ENCODE assay signal across 13 cellular contexts in the genomic region with DNA sequence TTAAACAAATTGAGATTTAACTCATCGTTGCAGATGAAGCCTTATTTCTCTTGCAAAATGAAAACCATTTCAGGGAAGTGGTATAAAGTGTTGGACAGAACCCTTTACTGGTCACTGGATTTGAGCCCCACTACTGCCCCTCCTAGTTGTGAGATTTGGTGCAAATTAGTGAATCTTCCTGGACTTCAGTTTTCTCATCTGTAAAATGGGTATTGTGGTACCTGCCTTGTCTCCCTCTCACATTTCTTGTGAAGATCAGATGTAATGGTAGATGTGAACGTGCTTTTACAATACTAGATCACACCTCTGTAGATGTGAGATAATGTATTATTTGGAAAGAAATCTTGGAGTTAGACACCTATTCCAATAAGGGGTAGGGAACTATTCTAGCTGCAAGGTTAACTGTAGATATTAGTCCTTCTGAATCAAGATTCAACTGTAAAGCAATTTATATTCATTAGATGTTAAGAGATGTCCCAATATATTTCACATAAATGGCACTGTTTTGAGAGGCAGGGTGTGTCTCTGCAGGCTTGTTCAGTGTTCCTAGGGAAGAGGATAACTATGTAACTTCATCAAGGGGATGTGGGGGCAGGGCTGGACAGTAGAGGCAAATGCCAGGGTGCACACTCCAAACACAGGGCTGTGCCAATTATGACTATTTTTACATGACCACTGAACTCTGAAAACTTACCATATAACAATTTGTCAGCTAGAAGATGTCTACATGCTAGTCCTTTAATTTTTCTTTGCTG.
DNase-seq lines count a peak whose midpoint lies in the region; ATAC-seq, FAIRE-seq and TF ChIP-seq lines count a peak whose summit lies in the region.
"Had no signal": no experiment of that assay in that cellular context is flagged by ENCODE, and none has a peak within 500 bp of the region (broad histone marks: within the 10 kb centered on the region; RNA-seq: fewer than 3 reads in every experiment).

No MANE protein-coding gene starts in this region.

- CTCF ChIA-PET in SK-N-SH (lab: Yijun Ruan, JAX), result no interaction called here

- no peaks in the 10 kb centered on the region for H3K9me2 ChIP-seq in SK-N-SH

- DNase-seq in BE2C (no peak), SK-N-SH (no peak), foreskin fibroblast (no peak), sigmoid colon (no peak), pancreas (no peak), HAP-1 (ENCODE audit: low spot score in 2 of 2) (no peak)
- no peak for DNase-seq in activated CD4-positive, alpha-beta T cell treated with anti-CD3 and anti-CD28 coated beads, Interleukin-2, amount 50 U/mL, for 4 hours
- DNase-seq: C1 segment of cervical spinal cord, NCI-H1417 treated with DMSO at 0.1 percent for 48 hours had no signal

- ATAC-seq in GM19397 (IDR thresholded peaks at IDR 0.05; ENCODE audit: unreplicated experiment) (no peak), pancreas (no peak)

- no peak for TF ChIP-seq RAD21 in SK-N-SH (IDR thresholded peaks at IDR 0.05; ENCODE audit: low read length)

- peak overlapping the region; percentile 48; the same call in 1 of the 2 replicates for H3K9ac ChIP-seq in SK-N-SH

- 67% methylated on average over 2 of the region's 2 CpGs for WGBS in SK-N-SH (ENCODE audit: low lambda C conversion rate)
- 67 to 85% methylated on average over 2 of the region's 2 CpGs for WGBS in sigmoid colon, 2 donors
- WGBS in pancreas, 2 donors, result 64 to 74% methylated on average over 2 of the region's 2 CpGs

- FAIRE-seq in pancreas (lab: Jason Lieb, UNC), result no peak
- FAIRE-seq: GM12892, H54 had no signal

- peak overlapping the region; percentile 53 for H3K4me3 ChIP-seq in BE2C (ENCODE audit: low read depth, low read length)
- H3K4me3 ChIP-seq in SK-N-SH (ENCODE audit: low read depth in 2 of 2, low read length in 1 of 2), result peak overlapping the region; percentile 38 to 58
- H3K4me3 ChIP-seq in foreskin fibroblast (ENCODE audit: low read depth in 1 of 2, low read length in 2 of 2), result peak overlapping the region; percentile 26 to 46
- peak overlapping the region in 3 of 4 donors; percentile 26 to 40 (median 33) for H3K4me3 ChIP-seq in sigmoid colon
- no peak overlapping the region for H3K4me3 ChIP-seq in pancreas
- H3K4me3 ChIP-seq in HAP-1, result no peak overlapping the region
- H3K4me3 ChIP-seq: cardiac muscle cell had no signal

- H3K36me3 ChIP-seq in BE2C (no peaks in the 10 kb centered on the region), SK-N-SH (replicated peaks in 1 of 2; ENCODE audit: control insufficient read depth in 1 of 2, insufficient read depth in 2 of 2, low read length in 1 of 2) (no peaks in the 10 kb centered on the region), sigmoid colon (no peaks in the 10 kb centered on the region), pancreas (no peaks in the 10 kb centered on the region), HAP-1 (replicated peaks) (no peaks in the 10 kb centered on the region)
- H3K36me3 ChIP-seq: cardiac muscle cell had no signal

- intact Hi-C loops in sigmoid colon (cut with DNase I), result loop anchor here (2.0 to 10.0 kb wide), 3 partner anchors 64 to 112 kb away; partner anchors contain the start of gene PFN2
- intact Hi-C loops in pancreas (cut with DNase I), result no loop called here

- no peak for TF ChIP-seq CTCF in BE2C (IDR thresholded peaks at IDR 0.05; ENCODE audit: low read depth, low read length)
- TF ChIP-seq CTCF in SK-N-SH (IDR thresholded peaks at IDR 0.05), result no peak
- no peak for TF ChIP-seq CTCF in foreskin fibroblast (IDR thresholded peaks at IDR 0.05; ENCODE audit: low read depth, low read length)
- TF ChIP-seq CTCF in sigmoid colon (IDR thresholded peaks at IDR 0.05), result no peak
- no peak for TF ChIP-seq CTCF in pancreas (IDR thresholded peaks at IDR 0.05)

- H3K4me1 ChIP-seq in BE2C (peaks cover 24% of the 10 kb centered on the region), SK-N-SH (ENCODE audit: control insufficient read depth in 1 of 2, insufficient read depth in 2 of 2, low read depth in 1 of 2, low read length in 1 of 2) (peaks cover 24 to 32% of the 10 kb centered on the region in 2 experiments), sigmoid colon (peaks cover 0 to 33% (median 29%) of the 10 kb centered on the region in 4 donors), pancreas (no peaks in the 10 kb centered on the region), HAP-1 (no peaks in the 10 kb centered on the region)

- H3K9me3 ChIP-seq in BE2C (no peaks in the 10 kb centered on the region), SK-N-SH (no peaks in the 10 kb centered on the region), sigmoid colon (no peaks in the 10 kb centered on the region), pancreas (no peaks in the 10 kb centered on the region), HAP-1 (no peaks in the 10 kb centered on the region)

- no peak for TF ChIP-seq EP300 in SK-N-SH (IDR thresholded peaks at IDR 0.05; ENCODE audit: borderline replicate concordance in 1 of 2, low read depth in 1 of 2, low read length in 1 of 2)
- no peak for TF ChIP-seq EP300 in sigmoid colon (IDR thresholded peaks at IDR 0.05)

- peak overlapping the region; percentile 79 to 98; a peak in 3 of 4 replicates for H3K27ac ChIP-seq in SK-N-SH (ENCODE audit: low read depth in 2 of 2, low read length in 1 of 2)
- peak overlapping the region; percentile 18 to 77 (median 74) for H3K27ac ChIP-seq in sigmoid colon
- H3K27ac ChIP-seq in pancreas, result no peak overlapping the region
- H3K27ac ChIP-seq: cardiac muscle cell had no signal

- peaks cover 45% of the 10 kb centered on the region for H3F3A ChIP-seq in SK-N-SH (replicated peaks; ENCODE audit: insufficient read depth)

- in situ Hi-C loops in HAP-1 (cut with MboI; ENCODE audit: low sequenced_read_pairs), result no loop called here

- H2AFZ ChIP-seq in SK-N-SH (ENCODE audit: low read depth), result peak overlapping the region; percentile 76; the same call in 1 of the 2 replicates

- no peaks in the 10 kb centered on the region for H4K20me1 ChIP-seq in SK-N-SH (ENCODE audit: insufficient read depth)

- H3K27me3 ChIP-seq in BE2C, result no peaks in the 10 kb centered on the region
- H3K27me3 ChIP-seq in SK-N-SH (ENCODE audit: insufficient read depth), result no peaks in the 10 kb centered on the region
- H3K27me3 ChIP-seq in sigmoid colon, result no peaks in the 10 kb centered on the region
- H3K27me3 ChIP-seq in pancreas, result peaks cover 0 to 4% (median 0%) of the 10 kb centered on the region in 4 donors
- H3K27me3 ChIP-seq in HAP-1 (ENCODE audit: low read depth), result no peaks in the 10 kb centered on the region
- H3K27me3 ChIP-seq: cardiac muscle cell had no signal

- no peaks in the 10 kb centered on the region for H3K79me2 ChIP-seq in SK-N-SH (ENCODE audit: insufficient read depth)

- peak overlapping the region; percentile 60 for H3K4me2 ChIP-seq in SK-N-SH

- POLR2A ChIA-PET in SK-N-SH (lab: Yijun Ruan, JAX), result no interaction called here

- no peak for TF ChIP-seq POLR2A in sigmoid colon (IDR thresholded peaks at IDR 0.05)

TF ChIP-seq in SK-N-SH, 30 proteins besides CTCF, POLR2A, EP300 and RAD21:
- TF ChIP-seq SIN3A (IDR thresholded peaks at IDR 0.05; ENCODE audit: borderline replicate concordance, low read depth, low read length) (no peak), NFIC (IDR thresholded peaks at IDR 0.05; ENCODE audit: borderline replicate concordance) (0 out of 2 replicates have a peak, but pooled peaks have one; percentile 3)

Comparison
In these comparisons a context has a peak if more than half of its experiments do, and no peak if none do; other contexts are left out.
1. H3K4me3 ChIP-seq: peak in BE2C (single experiment), SK-N-SH (2 of 2), foreskin fibroblast (2 of 2) and sigmoid colon (3 of 4); none in pancreas (0 of 4) and HAP-1 (single experiment).
2. H3K27ac ChIP-seq: peak in SK-N-SH (2 of 2) and sigmoid colon (4 of 4); none in pancreas (0 of 4).